16 cellular contexts compared by ENCODE assay signal in genomic region chr18:49020621-49021021, GRCh38.
DNase-seq lines count a peak whose midpoint lies in the region; ATAC-seq, FAIRE-seq and TF ChIP-seq lines count a peak whose summit lies in the region.
"Had no signal": no experiment of that assay in that cellular context is flagged by ENCODE, and none has a peak within 500 bp of the region (broad histone marks: within the 10 kb centered on the region; RNA-seq: fewer than 3 reads in every experiment).

No MANE protein-coding gene starts in this region.

- no peak overlapping the region for H3K4me3 Mint-ChIP-seq in activated T-helper 2 cell treated with anti-CD3 and anti-CD28 coated beads, Interferon-gamma antibody, Interleukin-2, Interleukin-4, amounts not matched to agents 10 μg/mL and 5 μg/mL and 100 μg/mL, durations not matched to agents 14 hours and 24 hours and 36 hours (ENCODE audit: low read depth)

- no peak overlapping the region for H4K91ac ChIP-seq in mesenchymal stem cell (ENCODE audit: low read length)

- H3K36me3 Mint-ChIP-seq in activated T-helper 2 cell treated with anti-CD3 and anti-CD28 coated beads, Interferon-gamma antibody, Interleukin-2, Interleukin-4, amounts not matched to agents 10 μg/mL and 5 μg/mL and 100 μg/mL, durations not matched to agents 14 hours and 24 hours and 36 hours (ENCODE audit: low read depth), result no peaks in the 10 kb centered on the region

- H3K4me2 ChIP-seq in A549 (peak overlapping the region; percentile 61; the same call in 2 of the 3 replicates), mesenchymal stem cell (ENCODE audit: low read length, poor library complexity, severe bottlenecking) (no peak overlapping the region)

- no peak overlapping the region for H3K27ac Mint-ChIP-seq in activated T-helper 2 cell treated with anti-CD3 and anti-CD28 coated beads, Interferon-gamma antibody, Interleukin-2, Interleukin-4, amounts not matched to agents 10 μg/mL and 5 μg/mL and 100 μg/mL, durations not matched to agents 14 hours and 24 hours and 36 hours

- no peaks in the 10 kb centered on the region for H3K36me3 ChIP-seq in mesenchymal stem cell (ENCODE audit: control insufficient read depth in 1 of 2, insufficient read depth in 2 of 2, low read depth in 1 of 2, low read length in 2 of 2)
- H3K36me3 ChIP-seq: BE2C had no signal

- no peak for TF ChIP-seq RAD21 in A549 (conservative IDR thresholded peaks at IDR 0.05 in 1 of 2, IDR thresholded peaks at IDR 0.05 in 1 of 2)

- WGBS in A549 (ENCODE audit: missing lambda C conversion rate), result 58% methylated on average over 4 of the region's 13 CpGs
- 68% methylated on average over 13 of the region's 13 CpGs for WGBS in mesenchymal stem cell

- no peak overlapping the region for H3K4ac ChIP-seq in mesenchymal stem cell (ENCODE audit: low read depth in 1 of 2, low read length in 2 of 2)

- H3K79me1 ChIP-seq in mesenchymal stem cell (replicated peaks; ENCODE audit: low read length, poor library complexity, severe bottlenecking), result no peaks in the 10 kb centered on the region

- no peak overlapping the region for H3K14ac ChIP-seq in mesenchymal stem cell (ENCODE audit: low read length in 2 of 2)

- peak overlapping the region; percentile 41 for H2AK5ac ChIP-seq in mesenchymal stem cell (ENCODE audit: low read length, severe bottlenecking)

- H3K9me3 Mint-ChIP-seq in activated T-helper 2 cell treated with anti-CD3 and anti-CD28 coated beads, Interferon-gamma antibody, Interleukin-2, Interleukin-4, amounts not matched to agents 10 μg/mL and 5 μg/mL and 100 μg/mL, durations not matched to agents 14 hours and 24 hours and 36 hours, result no peaks in the 10 kb centered on the region

- H2BK12ac ChIP-seq in mesenchymal stem cell (ENCODE audit: low read length in 2 of 2), result no peak overlapping the region

- no peak overlapping the region for H2BK120ac ChIP-seq in mesenchymal stem cell (ENCODE audit: low read depth, low read length)

- TF ChIP-seq POLR2A in A549 (IDR thresholded peaks at IDR 0.05; ENCODE audit: low read length) (no peak), H54 (IDR thresholded peaks at IDR 0.05; ENCODE audit: low read depth, low read length) (no peak)

- no peak overlapping the region for H2BK15ac ChIP-seq in mesenchymal stem cell (ENCODE audit: low read depth, poor library complexity, severe bottlenecking)

- CTCF ChIA-PET in A549 (lab: Yijun Ruan, JAX), result interaction anchor here (1.0 to 1.6 kb wide), 6 partner anchors 21 to 218 kb away, joined by 3 to 5 read pairs (median 4); no protein-coding TSS in a partner anchor

- no peaks in the 10 kb centered on the region for H3K27me3 Mint-ChIP-seq in activated T-helper 2 cell treated with anti-CD3 and anti-CD28 coated beads, Interferon-gamma antibody, Interleukin-2, Interleukin-4, amounts not matched to agents 10 μg/mL and 5 μg/mL and 100 μg/mL, durations not matched to agents 14 hours and 24 hours and 36 hours (ENCODE audit: low read depth)

- no peak overlapping the region for H3K18ac ChIP-seq in mesenchymal stem cell (ENCODE audit: low read depth in 1 of 2, low read length in 2 of 2)

- no peak for DNase-seq in A549 (ENCODE audit: low read depth in 1 of 2, low spot score in 1 of 2)
- DNase-seq in H54 (ENCODE audit: insufficient read length, low spot score), result peak; percentile 27
- DNase-seq in astrocyte of the hippocampus (ENCODE audit: low read depth, low spot score), result peak; percentile 28
- peak; percentile 29 for DNase-seq in mesenchymal stem cell
- no peak for DNase-seq in activated T-helper 2 cell treated with anti-CD3 and anti-CD28 coated beads, Interferon-gamma antibody, Interleukin-2, Interleukin-4, amounts not matched to agents 10 μg/mL and 5 μg/mL and 100 μg/mL, durations not matched to agents 14 hours and 24 hours and 36 hours (ENCODE audit: low spot score)
- no peak for DNase-seq in NCI-H524 (lab: John Stamatoyannopoulos, UW)
- DNase-seq in 8988T, result no peak
- no peak for DNase-seq in NCI-H1694 treated with DMSO at 0.1 percent for 48 hours (lab: John Stamatoyannopoulos, UW)
- DNase-seq: anterior cingulate cortex; BE2C; HCEC 1CT; hippocampal formation; NCI-H1417 treated with DMSO at 0.1 percent for 48 hours; NCI-H510A treated with DMSO at 0.1 percent for 48 hours; occipital lobe; stimulated activated CD4-positive, alpha-beta T cell treated with anti-CD3 and anti-CD28 coated beads, Interleukin-15, amount 100 ng/mL, for 24 hours had no signal

- peak overlapping the region; percentile 33 to 92; a peak in 4 of 6 replicates for H3K27ac ChIP-seq in A549
- no peak overlapping the region for H3K27ac ChIP-seq in mesenchymal stem cell (ENCODE audit: low read length, poor library complexity, severe bottlenecking)

- intact Hi-C loops in activated T-helper 2 cell treated with anti-CD3 and anti-CD28 coated beads, Interferon-gamma antibody, Interleukin-2, Interleukin-4, amounts not matched to agents 10 μg/mL and 5 μg/mL and 100 μg/mL, durations not matched to agents 14 hours and 24 hours and 36 hours (cut with micrococcal nuclease), result loop anchor here (2.0 to 10.0 kb wide), 4 partner anchors 158 to 427 kb away; no protein-coding TSS in a partner anchor

- no peak overlapping the region for H3K9ac ChIP-seq in mesenchymal stem cell (ENCODE audit: low read length)

- H3K27me3 ChIP-seq in mesenchymal stem cell (ENCODE audit: control insufficient read depth in 1 of 2, insufficient read depth in 1 of 2, low read length in 2 of 2), result no peaks in the 10 kb centered on the region
- H3K27me3 ChIP-seq: BE2C had no signal

- H2BK5ac ChIP-seq in mesenchymal stem cell (ENCODE audit: low read depth, low read length, poor library complexity, severe bottlenecking), result no peak overlapping the region

- no peaks in the 10 kb centered on the region for H3K9me3 ChIP-seq in A549
- H3K9me3 ChIP-seq in mesenchymal stem cell (ENCODE audit: control insufficient read depth, low read length), result no peaks in the 10 kb centered on the region
- H3K9me3 ChIP-seq: BE2C had no signal

- H4K8ac ChIP-seq in mesenchymal stem cell (ENCODE audit: low read length), result no peak overlapping the region

- ATAC-seq in A549, result no peak

- H3K4me3 ChIP-seq in A549, result no peak overlapping the region
- no peak overlapping the region for H3K4me3 ChIP-seq in mesenchymal stem cell (ENCODE audit: insufficient read depth in 1 of 2, low read depth in 1 of 2, low read length in 2 of 2)

- no peak overlapping the region for H2AFZ ChIP-seq in mesenchymal stem cell (ENCODE audit: low read depth, low read length)

- H3K4me1 ChIP-seq in A549, result peaks cover 41% of the 10 kb centered on the region
- H3K4me1 ChIP-seq in mesenchymal stem cell (ENCODE audit: control insufficient read depth, insufficient read depth, low read depth, low read length), result peaks cover 43% of the 10 kb centered on the region

- no peak for TF ChIP-seq EP300 in A549 (IDR thresholded peaks at IDR 0.05)

- H3K4me1 Mint-ChIP-seq in activated T-helper 2 cell treated with anti-CD3 and anti-CD28 coated beads, Interferon-gamma antibody, Interleukin-2, Interleukin-4, amounts not matched to agents 10 μg/mL and 5 μg/mL and 100 μg/mL, durations not matched to agents 14 hours and 24 hours and 36 hours (ENCODE audit: low read depth), result peaks cover 3% of the 10 kb centered on the region

- no peak overlapping the region for H3K23ac ChIP-seq in mesenchymal stem cell (ENCODE audit: low read length in 2 of 2)

- no peak for TF ChIP-seq CTCF in A549 (IDR thresholded peaks at IDR 0.05)

- FAIRE-seq in A549 (lab: Jason Lieb, UNC) (no peak), H54 (lab: Jason Lieb, UNC) (no peak)

- POLR2A ChIA-PET in A549 (lab: Yijun Ruan, JAX), result no interaction called here

TF ChIP-seq in A549, 52 proteins besides CTCF, POLR2A, EP300 and RAD21:
- TF ChIP-seq PBX3 (IDR thresholded peaks at IDR 0.05) (no peak), MAFK (IDR thresholded peaks at IDR 0.05; ENCODE audit: partially characterized antibody) (no peak), HEYL (CRISPR knock-in tag; IDR thresholded peaks at IDR 0.05) (no peak), MAZ (IDR thresholded peaks at IDR 0.05; ENCODE audit: borderline replicate concordance, low read depth, low read length) (no peak)

Comparison
In these comparisons a context has a peak if more than half of its experiments do, and no peak if none do; other contexts are left out.
1. DNase-seq: peak in H54 (single experiment), astrocyte of the hippocampus (single experiment) and mesenchymal stem cell (single experiment); none in A549 (0 of 2), activated T-helper 2 cell treated with anti-CD3 and anti-CD28 coated beads, Interferon-gamma antibody, Interleukin-2, Interleukin-4, amounts not matched to agents 10 μg/mL and 5 μg/mL and 100 μg/mL, durations not matched to agents 14 hours and 24 hours and 36 hours (single experiment), NCI-H524 (0 of 2), 8988T (single experiment) and NCI-H1694 treated with DMSO at 0.1 percent for 48 hours (single experiment).